Comparison of ENCODE assay signal across 16 cellular contexts in genomic region chr4:174494146-174494545, GRCh38. TPM values are rescaled to one million over a fixed set of nuclear protein-coding genes. Genes with fewer than 3 reads are reported as not detected.
DNase-seq lines count a peak whose midpoint lies in the region; ATAC-seq and TF ChIP-seq lines count a peak whose summit lies in the region.
"Had no signal": no experiment of that assay in that cellular context is flagged by ENCODE, and none has a peak within 500 bp of the region (broad histone marks: within the 10 kb centered on the region; RNA-seq: fewer than 3 reads in every experiment).

No MANE protein-coding gene starts in this region.

- H3K27ac Mint-ChIP-seq in activated CD4-positive, alpha-beta T cell treated with anti-CD3 and anti-CD28 coated beads for 36 hours, result no peak overlapping the region
- H3K27ac Mint-ChIP-seq in stimulated activated naive CD8-positive, alpha-beta T cell treated with anti-CD3 and anti-CD28 coated beads, Interleukin-15, amount 100 ng/mL, for 72 hours, result no peak overlapping the region
- H3K27ac Mint-ChIP-seq in nephron progenitor cell, result peak overlapping the region; percentile 84
- H3K27ac Mint-ChIP-seq: CD14-positive monocyte; CD8-positive, alpha-beta T cell; H9 had no signal

- POLR2A ChIA-PET in activated CD4-positive, alpha-beta T cell treated with anti-CD3 and anti-CD28 coated beads for 36 hours (lab: Charles Lee), result no interaction called here

- peaks cover 10% of the 10 kb centered on the region for H3K4me1 Mint-ChIP-seq in activated CD4-positive, alpha-beta T cell treated with anti-CD3 and anti-CD28 coated beads for 36 hours
- H3K4me1 Mint-ChIP-seq in stimulated activated naive CD8-positive, alpha-beta T cell treated with anti-CD3 and anti-CD28 coated beads, Interleukin-15, amount 100 ng/mL, for 72 hours, result peaks cover 28% of the 10 kb centered on the region
- H3K4me1 Mint-ChIP-seq in nephron progenitor cell, result peaks cover 44% of the 10 kb centered on the region
- H3K4me1 Mint-ChIP-seq: CD14-positive monocyte had no signal

- intact Hi-C loops in activated CD4-positive, alpha-beta T cell treated with anti-CD3 and anti-CD28 coated beads for 36 hours (cut with DNase I, micrococcal nuclease), result no loop called here

- no peak overlapping the region for H3K4me3 Mint-ChIP-seq in activated CD4-positive, alpha-beta T cell treated with anti-CD3 and anti-CD28 coated beads for 36 hours
- H3K4me3 Mint-ChIP-seq in stimulated activated naive CD8-positive, alpha-beta T cell treated with anti-CD3 and anti-CD28 coated beads, Interleukin-15, amount 100 ng/mL, for 72 hours, result no peak overlapping the region
- H3K4me3 Mint-ChIP-seq in nephron progenitor cell, result no peak overlapping the region
- H3K4me3 Mint-ChIP-seq: CD14-positive monocyte; CD8-positive, alpha-beta T cell; H9 had no signal

- no peaks in the 10 kb centered on the region for H3K27me3 Mint-ChIP-seq in activated CD4-positive, alpha-beta T cell treated with anti-CD3 and anti-CD28 coated beads for 36 hours
- H3K27me3 Mint-ChIP-seq in stimulated activated naive CD8-positive, alpha-beta T cell treated with anti-CD3 and anti-CD28 coated beads, Interleukin-15, amount 100 ng/mL, for 72 hours, result no peaks in the 10 kb centered on the region
- H3K27me3 Mint-ChIP-seq in nephron progenitor cell (ENCODE audit: low read depth, poor library complexity), result no peaks in the 10 kb centered on the region

- peak; percentile 51 for ATAC-seq in activated CD4-positive, alpha-beta T cell treated with anti-CD3 and anti-CD28 coated beads for 36 hours
- peak; percentile 67 for ATAC-seq in stimulated activated naive CD8-positive, alpha-beta T cell treated with anti-CD3 and anti-CD28 coated beads, Interleukin-15, amount 100 ng/mL, for 72 hours
- no peak for ATAC-seq in stimulated activated naive CD8-positive, alpha-beta T cell treated with anti-CD3 and anti-CD28 coated beads, Interleukin-15, Interleukin-2, amounts not matched to agents 100 U/mL and 50 U/mL, for 24 hours
- ATAC-seq in HG03097 (IDR thresholded peaks at IDR 0.05; ENCODE audit: low FRiP score, unreplicated experiment), result no peak
- ATAC-seq: A549; CD8-positive, alpha-beta T cell; HepG2 had no signal

- no peaks in the 10 kb centered on the region for H3K9me3 Mint-ChIP-seq in activated CD4-positive, alpha-beta T cell treated with anti-CD3 and anti-CD28 coated beads for 36 hours (ENCODE audit: low read depth)
- no peaks in the 10 kb centered on the region for H3K9me3 Mint-ChIP-seq in stimulated activated naive CD8-positive, alpha-beta T cell treated with anti-CD3 and anti-CD28 coated beads, Interleukin-15, amount 100 ng/mL, for 72 hours
- no peaks in the 10 kb centered on the region for H3K9me3 Mint-ChIP-seq in nephron progenitor cell
- H3K9me3 Mint-ChIP-seq: CD14-positive monocyte; CD8-positive, alpha-beta T cell; H9 had no signal

- CTCF ChIA-PET in activated CD4-positive, alpha-beta T cell treated with anti-CD3 and anti-CD28 coated beads for 36 hours (lab: Charles Lee), result interaction anchor here (0.9 kb wide), 1 partner anchor 19 kb away, joined by 3 read pairs; no protein-coding TSS in a partner anchor

- DNase-seq in activated CD4-positive, alpha-beta T cell treated with anti-CD3 and anti-CD28 coated beads for 36 hours, result no peak
- no peak for DNase-seq in activated CD4-positive, alpha-beta T cell treated with anti-CD3 and anti-CD28 coated beads for 4 hours
- no peak for DNase-seq in stimulated activated naive CD8-positive, alpha-beta T cell treated with anti-CD3 and anti-CD28 coated beads, Interleukin-15, amount 100 ng/mL, for 72 hours
- no peak for DNase-seq in stimulated activated naive CD8-positive, alpha-beta T cell treated with anti-CD3 and anti-CD28 coated beads, Interleukin-15, Interleukin-2, amounts not matched to agents 100 U/mL and 50 U/mL, for 24 hours
- DNase-seq in nephron progenitor cell (no peak), cerebellar nuclear complex (lab: John Stamatoyannopoulos, UW) (no peak)
- no peak for DNase-seq in activated effector memory CD4-positive, alpha-beta T cell treated with Interleukin-2 at 50 U/mL for 16 hours
- DNase-seq: Calu3; CD8-positive, alpha-beta T cell; DMS79 treated with DMSO at 0.1 percent for 48 hours; GF-D8; H9 had no signal

- no peaks in the 10 kb centered on the region for H3K36me3 Mint-ChIP-seq in activated CD4-positive, alpha-beta T cell treated with anti-CD3 and anti-CD28 coated beads for 36 hours (ENCODE audit: low read depth)
- no peaks in the 10 kb centered on the region for H3K36me3 Mint-ChIP-seq in nephron progenitor cell (ENCODE audit: low read depth)
- H3K36me3 Mint-ChIP-seq: CD14-positive monocyte had no signal

- TF ChIP-seq CTCF in nephron progenitor cell (IDR thresholded peaks at IDR 0.05), result no peak

RNA-seq across cellular contexts. Expression of gene HPGD, which starts 28.1 kb away (rescaled TPM):
- total RNA-seq in activated CD4-positive, alpha-beta T cell treated with anti-CD3 and anti-CD28 coated beads for 36 hours, result 1 to 10 TPM; 1.6 to 2.5 TPM

Comparison
In these comparisons a context has a peak if more than half of its experiments do, and no peak if none do; other contexts are left out.
1. ATAC-seq: peak in activated CD4-positive, alpha-beta T cell treated with anti-CD3 and anti-CD28 coated beads for 36 hours (single experiment) and stimulated activated naive CD8-positive, alpha-beta T cell treated with anti-CD3 and anti-CD28 coated beads, Interleukin-15, amount 100 ng/mL, for 72 hours (single experiment); none in stimulated activated naive CD8-positive, alpha-beta T cell treated with anti-CD3 and anti-CD28 coated beads, Interleukin-15, Interleukin-2, amounts not matched to agents 100 U/mL and 50 U/mL, for 24 hours (single experiment) and HG03097 (single experiment).